Comparison of ENCODE assay signal across 2 cellular contexts in genomic region chr1:47416319-47417128, GRCh38.
TF ChIP-seq lines count a peak whose summit lies in the region.

No MANE protein-coding gene starts in this region.

TF ChIP-seq in A549, 52 proteins besides CTCF, POLR2A, EP300 and RAD21:
- TF ChIP-seq SREBF2 (IDR thresholded peaks at IDR 0.05) (no peak), TFCP2L1 (CRISPR knock-in tag; IDR thresholded peaks at IDR 0.05) (no peak), HDAC2 (IDR thresholded peaks at IDR 0.05) (no peak), MAFK (IDR thresholded peaks at IDR 0.05; ENCODE audit: partially characterized antibody) (no peak), ZFP36 (IDR thresholded peaks at IDR 0.05; ENCODE audit: borderline replicate concordance, partially characterized antibody) (no peak), HOXB5 (CRISPR knock-in tag; IDR thresholded peaks at IDR 0.05) (no peak), RFX5 (IDR thresholded peaks at IDR 0.05) (no peak), USF2 (IDR thresholded peaks at IDR 0.05) (no peak), PBX3 (IDR thresholded peaks at IDR 0.05) (no peak), EHMT2 (IDR thresholded peaks at IDR 0.05; ENCODE audit: low read depth) (no peak), NFE2L2 (conservative IDR thresholded peaks at IDR 0.05; ENCODE audit: low read length) (no peak), ZC3H11A (IDR thresholded peaks at IDR 0.05) (no peak), NPAS2 (CRISPR knock-in tag; IDR thresholded peaks at IDR 0.05; ENCODE audit: borderline replicate concordance) (no peak), RARB (CRISPR knock-in tag; IDR thresholded peaks at IDR 0.05) (no peak), JUNB (IDR thresholded peaks at IDR 0.05) (no peak), MYC (IDR thresholded peaks at IDR 0.05; ENCODE audit: borderline replicate concordance, low read length) (no peak), ESRRA (IDR thresholded peaks at IDR 0.05; ENCODE audit: borderline replicate concordance, low read length) (no peak), PHF8 (IDR thresholded peaks at IDR 0.05; ENCODE audit: borderline replicate concordance, low read depth) (no peak)

TF ChIP-seq in K562, 482 proteins besides CTCF, POLR2A, EP300 and RAD21:
- TF ChIP-seq, protein P1, sequence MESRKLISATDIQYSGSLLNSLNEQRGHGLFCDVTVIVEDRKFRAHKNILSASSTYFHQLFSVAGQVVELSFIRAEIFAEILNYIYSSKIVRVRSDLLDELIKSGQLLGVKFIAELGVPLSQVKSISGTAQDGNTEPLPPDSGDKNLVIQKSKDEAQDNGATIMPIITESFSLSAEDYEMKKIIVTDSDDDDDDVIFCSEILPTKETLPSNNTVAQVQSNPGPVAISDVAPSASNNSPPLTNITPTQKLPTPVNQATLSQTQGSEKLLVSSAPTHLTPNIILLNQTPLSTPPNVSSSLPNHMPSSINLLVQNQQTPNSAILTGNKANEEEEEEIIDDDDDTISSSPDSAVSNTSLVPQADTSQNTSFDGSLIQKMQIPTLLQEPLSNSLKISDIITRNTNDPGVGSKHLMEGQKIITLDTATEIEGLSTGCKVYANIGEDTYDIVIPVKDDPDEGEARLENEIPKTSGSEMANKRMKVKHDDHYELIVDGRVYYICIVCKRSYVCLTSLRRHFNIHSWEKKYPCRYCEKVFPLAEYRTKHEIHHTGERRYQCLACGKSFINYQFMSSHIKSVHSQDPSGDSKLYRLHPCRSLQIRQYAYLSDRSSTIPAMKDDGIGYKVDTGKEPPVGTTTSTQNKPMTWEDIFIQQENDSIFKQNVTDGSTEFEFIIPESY (CRISPR knock-in tag; IDR thresholded peaks at IDR 0.05): peak; percentile 86
- TF ChIP-seq CBX5 (IDR thresholded peaks at IDR 0.05; ENCODE audit: borderline replicate concordance, low read depth): no peak
